Comparison of ENCODE assay signal across 10 cellular contexts in genomic region chr15:96324192-96324895, GRCh38. TPM values are rescaled to one million over a fixed set of nuclear protein-coding genes. Genes with fewer than 3 reads are reported as not detected.
A peak's percentile ranks its signal among the peaks of the same experiment; 100 is the strongest.
DNase-seq lines count a peak whose midpoint lies in the region; ATAC-seq and TF ChIP-seq lines count a peak whose summit lies in the region.
"Had no signal": no experiment of that assay in that cellular context is flagged by ENCODE, and none has a peak within 500 bp of the region (broad histone marks: within the 10 kb centered on the region; RNA-seq: fewer than 3 reads in every experiment).

No MANE protein-coding gene starts in this region.

- peak overlapping the region; percentile 83 for H3K4me2 ChIP-seq in skeletal muscle satellite cell (ENCODE audit: low read length)

- H3K4me3 Mint-ChIP-seq in CD8-positive, alpha-beta T cell = no peak overlapping the region
- H3K4me3 Mint-ChIP-seq: activated T-cell treated with anti-CD3 and anti-CD28 coated beads, Interleukin-2, amount 50 U/mL, for 72 hours had no signal

- CTCF ChIA-PET in CD8-positive, alpha-beta T cell (lab: Charles Lee) = no interaction called here

- peak overlapping the region; percentile 47 for H3K27ac ChIP-seq in cingulate gyrus (ENCODE audit: low read depth, low read length)
- no peak overlapping the region for H3K27ac ChIP-seq in CD8-positive, alpha-beta T cell (ENCODE audit: low read depth, low read length)

- no peaks in the 10 kb centered on the region for H3K36me3 Mint-ChIP-seq in CD8-positive, alpha-beta T cell

- H3K9ac ChIP-seq in skeletal muscle satellite cell (ENCODE audit: low read depth, low read length) = no peak overlapping the region

- no peak for DNase-seq in HFF-Myc (ENCODE audit: extremely low read depth, low read depth)
- no peak for DNase-seq in kidney epithelial cell (ENCODE audit: low read depth)
- no peak for DNase-seq in AML-193 (lab: John Stamatoyannopoulos, UW)
- no peak for DNase-seq in GOT3 (lab: John Stamatoyannopoulos, UW)
- no peak for DNase-seq in NCI-H748 (lab: John Stamatoyannopoulos, UW; ENCODE audit: unreplicated experiment)
- no peak for DNase-seq in CD8-positive, alpha-beta T cell
- DNase-seq: activated T-cell treated with anti-CD3 and anti-CD28 coated beads, Interleukin-2, amount 50 U/mL, for 72 hours had no signal

- H3K27me3 Mint-ChIP-seq in CD8-positive, alpha-beta T cell (ENCODE audit: low read depth) = peaks cover 69% of the 10 kb centered on the region

- H3K9me3 ChIP-seq in skeletal muscle satellite cell (replicated peaks; ENCODE audit: low read length) = no peaks in the 10 kb centered on the region
- H3K9me3 ChIP-seq in CD8-positive, alpha-beta T cell (ENCODE audit: low read length) = no peaks in the 10 kb centered on the region

- H3K27me3 ChIP-seq in kidney epithelial cell (ENCODE audit: control insufficient read depth, insufficient read depth, low read length) = no peaks in the 10 kb centered on the region
- no peaks in the 10 kb centered on the region for H3K27me3 ChIP-seq in skeletal muscle satellite cell (ENCODE audit: control insufficient read depth, insufficient read depth, low read length)
- H3K27me3 ChIP-seq in CD8-positive, alpha-beta T cell (ENCODE audit: insufficient read depth, low read length) = peaks cover 36% of the 10 kb centered on the region

- intact Hi-C loops in CD8-positive, alpha-beta T cell (cut with DNase I, micrococcal nuclease) = no loop called here

- no peak overlapping the region for H3K27ac Mint-ChIP-seq in CD8-positive, alpha-beta T cell
- H3K27ac Mint-ChIP-seq: activated T-cell treated with anti-CD3 and anti-CD28 coated beads, Interleukin-2, amount 50 U/mL, for 72 hours had no signal

- no peaks in the 10 kb centered on the region for H3K9me3 Mint-ChIP-seq in CD8-positive, alpha-beta T cell

- TF ChIP-seq CTCF in HFF-Myc (IDR thresholded peaks at IDR 0.05; ENCODE audit: low read depth, low read length, missing control alignments) (no peak), kidney epithelial cell (IDR thresholded peaks at IDR 0.05; ENCODE audit: insufficient read depth, low read length, poor library complexity, severe bottlenecking) (no peak)
- no peak for TF ChIP-seq CTCF in CD8-positive, alpha-beta T cell (IDR thresholded peaks at IDR 0.05)

- H3K4me3 ChIP-seq in HFF-Myc (replicated peaks; ENCODE audit: low read depth, low read length) (peak overlapping the region; percentile 98), kidney epithelial cell (ENCODE audit: low read depth, low read length) (peak overlapping the region; percentile 8), skeletal muscle satellite cell (ENCODE audit: low read length) (no peak overlapping the region)
- no peak overlapping the region for H3K4me3 ChIP-seq in CD8-positive, alpha-beta T cell (ENCODE audit: low read depth, low read length)

- no peaks in the 10 kb centered on the region for H3K36me3 ChIP-seq in kidney epithelial cell (ENCODE audit: control insufficient read depth, insufficient read depth, low read length)
- H3K36me3 ChIP-seq in skeletal muscle satellite cell (ENCODE audit: insufficient read depth, low read length) = no peaks in the 10 kb centered on the region
- no peaks in the 10 kb centered on the region for H3K36me3 ChIP-seq in CD8-positive, alpha-beta T cell (ENCODE audit: insufficient read depth, low read length)

- POLR2A ChIA-PET in CD8-positive, alpha-beta T cell (lab: Charles Lee) = no interaction called here

- H3K4me1 ChIP-seq in skeletal muscle satellite cell (ENCODE audit: control insufficient read depth, insufficient read depth, low read length) = peaks cover 49% of the 10 kb centered on the region
- no peaks in the 10 kb centered on the region for H3K4me1 ChIP-seq in CD8-positive, alpha-beta T cell (ENCODE audit: insufficient read depth, low read length)

- ATAC-seq in CD8-positive, alpha-beta T cell = no peak
- ATAC-seq: activated T-cell treated with anti-CD3 and anti-CD28 coated beads, Interleukin-2, amount 50 U/mL, for 72 hours had no signal

- H3K4me1 Mint-ChIP-seq in CD8-positive, alpha-beta T cell (ENCODE audit: low read depth) = peaks cover 9% of the 10 kb centered on the region

RNA-seq across cellular contexts. Expression of gene NR2F2, which starts 6.2 kb away (rescaled TPM):
- 19.1 and 22.9 TPM in 2 replicates for total RNA-seq in kidney epithelial cell
- total RNA-seq in skeletal muscle satellite cell (2012; rRNA removed) = 9.9 and 10.0 TPM in 2 replicates
- total RNA-seq in CD8-positive, alpha-beta T cell = not detected
- total RNA-seq: activated T-cell treated with anti-CD3 and anti-CD28 coated beads, Interleukin-2, amount 50 U/mL, for 72 hours; T-helper 2 cell treated with Interferon-gamma antibody and Interleukin-4, amounts not matched to agents 100 ng/mL and 5 ng/mL, for 36 hours had no signal

Comparison
In these comparisons a context has a peak if more than half of its experiments do, and no peak if none do; other contexts are left out.
1. H3K4me3 ChIP-seq: peak in HFF-Myc (single experiment) and kidney epithelial cell (single experiment); none in skeletal muscle satellite cell (single experiment) and CD8-positive, alpha-beta T cell (single experiment).
2. RNA of gene NR2F2, which starts 6.2 kb away (total RNA-seq): 19.1 to 22.9 TPM in kidney epithelial cell; not detected in CD8-positive, alpha-beta T cell; every median in the first group is over 10 times any median in the second.